ENCODE assay signal across 1 cellular context in genomic region chr9:37083654-37084053, GRCh38.
TF ChIP-seq lines count a peak whose summit lies in the region.

No MANE protein-coding gene starts in this region.

TF ChIP-seq in IMR-90, 13 proteins besides CTCF, POLR2A, EP300 and RAD21 (continued from another document):
- TF ChIP-seq ELK1 (IDR thresholded peaks at IDR 0.05; ENCODE audit: borderline replicate concordance, low read depth, low read length): no peak
- TF ChIP-seq MXI1 (IDR thresholded peaks at IDR 0.05; ENCODE audit: borderline replicate concordance, low read depth, low read length): no peak
